ENCODE assay signal across 17 cellular contexts in the genomic region with DNA sequence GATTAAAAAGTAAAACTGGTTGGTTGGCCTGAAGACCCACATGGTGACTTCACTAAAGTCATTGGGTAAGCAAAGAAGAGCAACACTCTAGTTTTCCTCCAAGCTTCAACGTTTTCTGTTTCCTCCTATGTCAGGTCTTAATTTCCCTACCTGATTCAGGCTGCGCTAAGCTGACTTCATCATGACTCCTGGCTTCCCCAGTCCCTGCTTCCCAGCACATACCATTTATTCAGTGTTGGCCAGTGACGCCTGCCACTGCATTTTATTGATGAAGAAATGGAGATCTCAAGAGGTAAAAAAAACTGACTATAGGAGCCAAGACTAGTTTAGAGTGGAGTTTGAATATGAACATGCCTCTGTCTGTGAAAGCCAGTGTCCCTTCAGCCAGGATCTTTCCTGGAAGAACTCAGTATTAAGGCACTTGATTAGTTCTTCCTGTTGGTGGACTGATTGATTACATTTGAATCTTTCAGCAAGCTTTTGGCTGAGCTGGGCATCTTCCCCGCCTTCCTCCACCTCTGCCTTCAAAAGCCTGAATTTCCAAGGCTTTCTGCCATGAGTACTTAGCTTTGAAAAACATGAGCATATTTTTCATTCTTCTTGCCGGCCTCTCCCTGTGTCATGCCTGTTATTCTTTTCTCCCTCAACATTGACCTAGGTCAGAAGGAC.
DNase-seq lines count a peak whose midpoint lies in the region; TF ChIP-seq lines count a peak whose summit lies in the region.
"Had no signal": no experiment of that assay in that cellular context is flagged by ENCODE, and none has a peak within 500 bp of the region (broad histone marks: within the 10 kb centered on the region; RNA-seq: fewer than 3 reads in every experiment).

No MANE protein-coding gene starts in this region.

- H3F3A ChIP-seq in MM.1S (ENCODE audit: insufficient read depth, low read length) = peaks cover 93% of the 10 kb centered on the region

- H3K4me1 ChIP-seq in MM.1S (ENCODE audit: low read length) (peaks cover 72% of the 10 kb centered on the region), transverse colon (peaks cover 0 to 36% (median 20%) of the 10 kb centered on the region in 4 donors)

- no peaks in the 10 kb centered on the region for H3K36me3 Mint-ChIP-seq in nephron (ENCODE audit: low read depth)
- H3K36me3 Mint-ChIP-seq: natural killer cell treated with Interleukin-12 subunit alpha and Interleukin-12 subunit beta and Interleukin-15 and Interleukin-18, amount 100 ng/mL, for 72 hours had no signal

- H3K4me1 Mint-ChIP-seq in nephron = peaks cover 59% of the 10 kb centered on the region

- peak overlapping the region; percentile 34 for H3K4me2 ChIP-seq in MM.1S (ENCODE audit: low read depth, low read length)
- H3K4me2 ChIP-seq: KMS-11 had no signal

- no peaks in the 10 kb centered on the region for H3K27me3 Mint-ChIP-seq in nephron (ENCODE audit: low read depth)

- H3K9me3 ChIP-seq in MM.1S (replicated peaks; ENCODE audit: insufficient read depth, low read length) (no peaks in the 10 kb centered on the region), transverse colon (no peaks in the 10 kb centered on the region)

- H3K27ac Mint-ChIP-seq in nephron = peak overlapping the region; percentile 85 to 93 (median 88)
- H3K27ac Mint-ChIP-seq: HFFc6; natural killer cell treated with Interleukin-12 subunit alpha and Interleukin-12 subunit beta and Interleukin-15 and Interleukin-18, amount 100 ng/mL, for 72 hours had no signal

- peak overlapping the region; percentile 13; the same call in 1 of the 2 replicates for H3K9ac ChIP-seq in MM.1S (ENCODE audit: low read length)
- H3K9ac ChIP-seq: KMS-11 had no signal

- intact Hi-C loops in transverse colon (cut with DNase I; ENCODE audit: low total_unique reads) = no loop called here

- peaks cover 95% of the 10 kb centered on the region for H4K20me1 ChIP-seq in MM.1S (ENCODE audit: insufficient read depth, low read length)

- H3K27me3 ChIP-seq in MM.1S (replicated peaks; ENCODE audit: insufficient read depth, low read length) (no peaks in the 10 kb centered on the region), transverse colon (no peaks in the 10 kb centered on the region)

- H3K9me2 ChIP-seq in MM.1S (replicated peaks; ENCODE audit: insufficient read depth, low read length) = no peaks in the 10 kb centered on the region

- TF ChIP-seq CTCF in MM.1S (IDR thresholded peaks at IDR 0.05; ENCODE audit: low read length) (no peak), epithelial cell of esophagus (IDR thresholded peaks at IDR 0.05; ENCODE audit: insufficient read depth, low read depth, low read length, missing control alignments) (no peak), nephron (IDR thresholded peaks at IDR 0.05; ENCODE audit: unreplicated experiment in 3 of 3) (no peak), transverse colon (IDR thresholded peaks at IDR 0.05) (no peak)

- H3K27ac ChIP-seq in MM.1S (ENCODE audit: low read length) (peak overlapping the region; percentile 78; the same call in 1 of the 2 replicates), transverse colon (peak overlapping the region; percentile 28 to 80 (median 64))
- H3K27ac ChIP-seq: KMS-11 had no signal

- peaks cover 100% of the 10 kb centered on the region for H3K79me2 ChIP-seq in MM.1S (ENCODE audit: low read length)

- H3K4me3 ChIP-seq in MM.1S (ENCODE audit: low read length) (no peak overlapping the region), epithelial cell of esophagus (ENCODE audit: low read length) (no peak overlapping the region), transverse colon (no peak overlapping the region)

- H3K4me3 Mint-ChIP-seq in nephron = peak overlapping the region in 1 of 3 experiments; percentile 6
- H3K4me3 Mint-ChIP-seq: HFFc6; natural killer cell treated with Interleukin-12 subunit alpha and Interleukin-12 subunit beta and Interleukin-15 and Interleukin-18, amount 100 ng/mL, for 72 hours had no signal

- in situ Hi-C loops in transverse colon (cut with MboI; ENCODE audit: low pct_ligation_motif_present in 1 of 4, low pct_unique_long_range_greater_than_20kb in 1 of 4, low sequenced_read_pairs in 3 of 4) = no loop called here

- TF ChIP-seq POLR2A in transverse colon (IDR thresholded peaks at IDR 0.05) = no peak

- H3K36me3 ChIP-seq in MM.1S (replicated peaks; ENCODE audit: insufficient read depth, low read length) (no peaks in the 10 kb centered on the region), transverse colon (no peaks in the 10 kb centered on the region)

- 35 to 59% methylated on average over 5 of the region's 5 CpGs for WGBS in transverse colon (ENCODE audit: low coverage in 1 of 2), 2 donors

- no peak overlapping the region for H2AFZ ChIP-seq in MM.1S (ENCODE audit: low read length)

- DNase-seq in MM.1S (no peak), epithelial cell of esophagus (ENCODE audit: low read depth) (peak; percentile 9), transverse colon (no peak), HuH-7.5 (ENCODE audit: low spot score) (no peak), NCI-H510A (lab: John Stamatoyannopoulos, UW) (no peak), Kasumi-1 (lab: John Stamatoyannopoulos, UW) (no peak)
- DNase-seq: activated CD4-positive, alpha-beta T cell treated with anti-CD3 and anti-CD28 coated beads, Interleukin-2, amount 50 U/mL, for 1 hour; amygdala; HFFc6; NCI-H1105; NCI-H69; Right ventricle myocardium superior; stimulated activated CD8-positive, alpha-beta memory T cell treated with anti-CD3 and anti-CD28 coated beads, Interleukin-4, amount 100 ng/mL, for 48 hours; SW 1271 had no signal

- no peaks in the 10 kb centered on the region for H3K9me3 Mint-ChIP-seq in nephron
- H3K9me3 Mint-ChIP-seq: natural killer cell treated with Interleukin-12 subunit alpha and Interleukin-12 subunit beta and Interleukin-15 and Interleukin-18, amount 100 ng/mL, for 72 hours had no signal

- TF ChIP-seq EP300 in transverse colon (IDR thresholded peaks at IDR 0.05; ENCODE audit: low read depth) = no peak
